Comparison of ENCODE assay signal across 20 cellular contexts in the genomic region with DNA sequence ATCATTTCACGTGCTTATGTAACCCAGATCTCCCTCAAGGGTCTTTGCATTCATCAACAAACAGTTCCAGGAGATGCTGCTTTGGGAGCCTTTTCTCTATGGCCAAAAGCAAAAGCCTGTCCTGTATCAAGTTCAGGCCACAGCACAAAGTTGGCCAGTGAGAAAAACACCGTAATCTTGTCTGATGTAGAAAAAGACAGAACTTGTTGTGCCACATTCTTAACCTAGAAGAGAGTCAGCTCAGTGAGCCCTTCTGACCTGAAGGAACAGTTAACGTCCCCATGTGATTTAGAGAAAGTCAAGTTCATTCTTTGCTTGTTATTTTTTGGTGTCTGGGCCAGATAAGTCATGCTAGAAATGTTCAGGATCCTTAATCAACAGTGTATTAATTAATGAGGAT. TPM values are rescaled to one million over a fixed set of nuclear protein-coding genes. Genes with fewer than 3 reads are reported as not detected.
DNase-seq lines count a peak whose midpoint lies in the region; ATAC-seq, FAIRE-seq and TF ChIP-seq lines count a peak whose summit lies in the region.
"Had no signal": no experiment of that assay in that cellular context is flagged by ENCODE, and none has a peak within 500 bp of the region (broad histone marks: within the 10 kb centered on the region; RNA-seq: fewer than 3 reads in every experiment).

No MANE protein-coding gene starts in this region.

- H3K4me1 ChIP-seq in trophoblast cell (ENCODE audit: control insufficient read depth in 1 of 2, insufficient read depth in 2 of 2, low read length in 2 of 2), result peaks cover 6 to 11% of the 10 kb centered on the region in 2 experiments
- peaks cover 0 to 25% (median 13%) of the 10 kb centered on the region in 4 donors for H3K4me1 ChIP-seq in stomach
- H3K4me1 ChIP-seq: Caco-2 had no signal

- H3K27ac ChIP-seq in trophoblast cell (ENCODE audit: low read depth, low read length) (no peak overlapping the region), stomach (no peak overlapping the region)
- H3K27ac ChIP-seq: 22Rv1, GM23248 had no signal

- H3K9me3 ChIP-seq in trophoblast cell (ENCODE audit: insufficient read depth, low read depth, low read length) (peaks cover 10% of the 10 kb centered on the region), stomach (no peaks in the 10 kb centered on the region)
- H3K9me3 ChIP-seq: Caco-2 had no signal

- H3K4me2 ChIP-seq in trophoblast cell (ENCODE audit: low read length), result no peak overlapping the region

- H2AK5ac ChIP-seq in trophoblast cell (ENCODE audit: low read length), result no peak overlapping the region

- no peak overlapping the region for H4K91ac ChIP-seq in trophoblast cell (ENCODE audit: low read depth, low read length)

- no peak for TF ChIP-seq EP300 in stomach (IDR thresholded peaks at IDR 0.05)

- ATAC-seq in GM21529 (IDR thresholded peaks at IDR 0.05; ENCODE audit: unreplicated experiment) (no peak), GM21619 (IDR thresholded peaks at IDR 0.05; ENCODE audit: unreplicated experiment) (no peak)

- no peak overlapping the region for H2BK12ac ChIP-seq in trophoblast cell (ENCODE audit: low read length)

- no peak overlapping the region for H3K14ac ChIP-seq in trophoblast cell (ENCODE audit: low read length)

- no peaks in the 10 kb centered on the region for H3K79me2 ChIP-seq in trophoblast cell (ENCODE audit: control insufficient read depth, insufficient read depth, low read length, poor library complexity)

- no peak overlapping the region for H3K18ac ChIP-seq in trophoblast cell (ENCODE audit: low read length)

- no TSS peak for BruUV-seq in Calu3 (replicated peaks; lab: Mats Ljungman, UMichigan)

- peaks cover 7% of the 10 kb centered on the region for H3K36me3 Mint-ChIP-seq in Calu3 (ENCODE audit: insufficient read depth, unreplicated experiment)

- TF ChIP-seq POLR2A in stomach (IDR thresholded peaks at IDR 0.05), result no peak

- H3K36me3 ChIP-seq in bronchial epithelial cell (ENCODE audit: control insufficient read depth, insufficient read depth, low read length), result no peaks in the 10 kb centered on the region
- peaks cover 4% of the 10 kb centered on the region in 2 experiments for H3K36me3 ChIP-seq in trophoblast cell (ENCODE audit: control insufficient read depth in 1 of 2, insufficient read depth in 2 of 2, low read length in 2 of 2)
- peaks cover 0 to 16% (median 3%) of the 10 kb centered on the region in 4 donors for H3K36me3 ChIP-seq in stomach

- no peak for FAIRE-seq in bronchial epithelial cell (lab: Jason Lieb, UNC)
- FAIRE-seq: GM19239 had no signal

- H3K9me3 Mint-ChIP-seq in Calu3 (ENCODE audit: low read depth, unreplicated experiment), result no peaks in the 10 kb centered on the region
- H3K9me3 Mint-ChIP-seq: CD14-positive monocyte; CD8-positive, alpha-beta memory T cell had no signal

- peak overlapping the region; percentile 16 for H3K27ac Mint-ChIP-seq in Calu3 (ENCODE audit: unreplicated experiment)
- H3K27ac Mint-ChIP-seq: CD14-positive monocyte; CD8-positive, alpha-beta memory T cell had no signal

- no peak overlapping the region for H4K8ac ChIP-seq in trophoblast cell (ENCODE audit: low read depth, low read length)

- H3K27me3 ChIP-seq in bronchial epithelial cell (ENCODE audit: control insufficient read depth, insufficient read depth, low read length), result no peaks in the 10 kb centered on the region
- H3K27me3 ChIP-seq in trophoblast cell (ENCODE audit: insufficient read depth, low read length), result no peaks in the 10 kb centered on the region
- no peaks in the 10 kb centered on the region for H3K27me3 ChIP-seq in stomach

- no peak overlapping the region for H3K4ac ChIP-seq in trophoblast cell (ENCODE audit: low read depth, low read length)

- no peak overlapping the region for H2BK120ac ChIP-seq in trophoblast cell (ENCODE audit: insufficient read depth, low read length, poor library complexity)

- intact Hi-C loops in Calu3 (cut with micrococcal nuclease; ENCODE audit: unreplicated experiment) (no loop called here), stomach (cut with DNase I; ENCODE audit: low total_unique reads) (no loop called here)

- no peak overlapping the region for H3K23ac ChIP-seq in trophoblast cell (ENCODE audit: low read length)

- H3K27me3 Mint-ChIP-seq in Calu3 (ENCODE audit: unreplicated experiment), result peaks cover 27% of the 10 kb centered on the region

- H4K12ac ChIP-seq in trophoblast cell (ENCODE audit: low read depth, low read length), result no peak overlapping the region

- WGBS in trophoblast cell (ENCODE audit: extremely low coverage, insufficient coverage, insufficient read length), result no CpG with 5 or more reads among the region's 3 CpGs
- 34 to 55% (median 43%) methylated on average over 3 of the region's 3 CpGs for WGBS in stomach, 5 donors

- no peaks in the 10 kb centered on the region for H3K79me1 ChIP-seq in trophoblast cell (ENCODE audit: low read length)

- peaks cover 7% of the 10 kb centered on the region for H3K4me1 Mint-ChIP-seq in Calu3 (ENCODE audit: low read depth, unreplicated experiment)
- H3K4me1 Mint-ChIP-seq: CD8-positive, alpha-beta memory T cell had no signal

- H2AFZ ChIP-seq in trophoblast cell (ENCODE audit: insufficient read depth, low read length, poor library complexity), result no peak overlapping the region
- H2AFZ ChIP-seq: GM23248 had no signal

- CTCF ChIA-PET in Calu3 (lab: Charles Lee), result interaction anchor here (0.6 kb wide), 3 partner anchors 15 to 352 kb away, joined by 3 to 6 read pairs (median 3); no protein-coding TSS in a partner anchor

- no peak overlapping the region for H3K4me3 Mint-ChIP-seq in Calu3 (ENCODE audit: low read depth, unreplicated experiment)
- H3K4me3 Mint-ChIP-seq: CD14-positive monocyte; CD8-positive, alpha-beta memory T cell had no signal

- TF ChIP-seq CTCF in Calu3 (IDR thresholded peaks at IDR 0.05; ENCODE audit: unreplicated experiment) (no peak), bronchial epithelial cell (IDR thresholded peaks at IDR 0.05; ENCODE audit: insufficient read depth, low read length, severe bottlenecking) (no peak), stomach (IDR thresholded peaks at IDR 0.05) (no peak)

- H3K4me3 ChIP-seq in bronchial epithelial cell (ENCODE audit: low read depth, low read length) (no peak overlapping the region), trophoblast cell (ENCODE audit: low read depth, low read length) (no peak overlapping the region), stomach (no peak overlapping the region)
- H3K4me3 ChIP-seq: GM23248 had no signal

- no peak overlapping the region for H3K9ac ChIP-seq in trophoblast cell (ENCODE audit: low read length)
- H3K9ac ChIP-seq: GM23248 had no signal

- DNase-seq in Calu3 (no peak), bronchial epithelial cell (ENCODE audit: low read depth) (peak; percentile 10), trophoblast cell (peak; percentile 41 to 83), stomach (peak; percentile 4), NCI-H187 (lab: John Stamatoyannopoulos, UW) (no peak), iPS-NIHi7 (ENCODE audit: extremely low spot score) (no peak)
- DNase-seq: CD8-positive, alpha-beta memory T cell; DMS53; GF-D8; GM23248; H7; IMR-90 had no signal

- no peak overlapping the region for H2BK5ac ChIP-seq in trophoblast cell (ENCODE audit: low read depth, low read length, poor library complexity)

RNA-seq across cellular contexts. Expression of a gene that starts 7.8 kb away (rescaled TPM):
- not detected in 2 replicates for total RNA-seq in Calu3 (2022)
- total RNA-seq in bronchial epithelial cell, result not detected in 2 replicates
- polyA plus RNA-seq in trophoblast cell (2013), result 0.10 and 0.15 TPM in 2 replicates
- under 1 TPM in 1 of 5 donors, not detected in 4; 0.72 TPM for total RNA-seq in stomach
- polyA plus RNA-seq in stomach, result under 1 TPM in 2 of 3 donors, not detected in 1; 0.13 to 0.50 TPM
- total RNA-seq: A673, GM23248, H7, IMR-90 had no signal
- polyA plus RNA-seq: BJ; CD14-positive monocyte; CD8-positive, alpha-beta memory T cell; GM23248; IMR-90 had no signal

RNA-seq across cellular contexts. Expression of a gene that starts 30.3 kb away (rescaled TPM):
- total RNA-seq in Calu3 (2022), result 279 and 312 TPM in 2 replicates
- total RNA-seq in bronchial epithelial cell, result 59.5 and 67.4 TPM in 2 replicates
- 190 and 204 TPM in 2 replicates for polyA plus RNA-seq in trophoblast cell (2013)
- total RNA-seq in stomach, result 100 to 1,000 TPM in 4 of 5 donors, 10 to 100 TPM in 1; 12.8 to 204 (median 115) TPM
- 100 to 1,000 TPM in 2 of 3 donors, 10 to 100 TPM in 1; 87.5 to 132 (median 110) TPM for polyA plus RNA-seq in stomach

Comparison
In these comparisons a context has a peak if more than half of its experiments do, and no peak if none do; other contexts are left out.
1. DNase-seq: peak in bronchial epithelial cell (single experiment), trophoblast cell (2 of 2) and stomach (single experiment); none in Calu3 (single experiment), NCI-H187 (0 of 2) and iPS-NIHi7 (single experiment).